In genomic region chr11:64835616-64836447, GRCh38 we compare ENCODE assay signal across 25 cellular contexts. TPM values are rescaled to one million over a fixed set of nuclear protein-coding genes. Genes with fewer than 3 reads are reported as not detected.
DNase-seq lines count a peak whose midpoint lies in the region; TF ChIP-seq lines count a peak whose summit lies in the region.
"Had no signal": no experiment of that assay in that cellular context is flagged by ENCODE, and none has a peak within 500 bp of the region (broad histone marks: within the 10 kb centered on the region; RNA-seq: fewer than 3 reads in every experiment).

No MANE protein-coding gene starts in this region.

- no peaks in the 10 kb centered on the region for H3K9me2 ChIP-seq in SK-N-SH

- peak overlapping the region; percentile 57 for H3K18ac ChIP-seq in neuronal stem cell (ENCODE audit: low read length)

- no peak overlapping the region for H3K9ac ChIP-seq in SK-N-SH
- peak overlapping the region; percentile 63 for H3K9ac ChIP-seq in neuronal stem cell (ENCODE audit: low read depth, low read length, poor library complexity)

- H2BK120ac ChIP-seq in neuronal stem cell (ENCODE audit: low read depth, low read length): no peak overlapping the region

- TF ChIP-seq RAD21 in SK-N-SH (IDR thresholded peaks at IDR 0.05; ENCODE audit: low read length): no peak

- H3K36me3 Mint-ChIP-seq in Calu3 (ENCODE audit: insufficient read depth, unreplicated experiment): peaks cover 24% of the 10 kb centered on the region
- H3K36me3 Mint-ChIP-seq in T-helper 2 cell treated with Interferon-gamma antibody and Interleukin-4, amounts not matched to agents 5 μg/mL and 100 μg/mL, for 36 hours (ENCODE audit: low read depth): no peaks in the 10 kb centered on the region
- H3K36me3 Mint-ChIP-seq: mesothelial cell of epicardium had no signal

- no peak overlapping the region for H2BK15ac ChIP-seq in neuronal stem cell (ENCODE audit: low read length)

- H2BK5ac ChIP-seq in neuronal stem cell (ENCODE audit: low read length): peak overlapping the region; percentile 39

- DNase-seq in Calu3 (no peak), SK-N-SH (no peak), neuronal stem cell (ENCODE audit: low spot score) (no peak), AG20443 (ENCODE audit: low spot score) (no peak), mesenteric fat pad (ENCODE audit: low spot score) (no peak)
- DNase-seq in T-helper 2 cell treated with Interferon-gamma antibody and Interleukin-4, amounts not matched to agents 5 μg/mL and 100 μg/mL, for 36 hours (ENCODE audit: low spot score): no peak
- no peak for DNase-seq in stimulated activated naive CD4-positive, alpha-beta T cell (lab: John Stamatoyannopoulos, UW)
- DNase-seq: activated CD4-positive, alpha-beta memory T cell treated with anti-CD3 and anti-CD28 coated beads, Interleukin-2, amount 10 ng/mL, durations not matched to agents 7 days and 5 days; activated naive CD4-positive, alpha-beta T cell treated with anti-CD3 and anti-CD28 coated beads for 36 hours; cerebellar nuclear complex; DMS79; dorsolateral prefrontal cortex; hippocampal formation; immature natural killer cell; NCI-H1092 treated with DMSO at 0.1 percent for 48 hours; NCI-H1694 treated with DMSO at 0.1 percent for 48 hours; sigmoid colon; stimulated activated CD4-positive, alpha-beta T cell treated with anti-CD3 and anti-CD28 coated beads, Interleukin-12 subunit alpha, Interleukin-12 subunit beta, amount 100 ng/mL, for 4 hours; stimulated activated CD4-positive, alpha-beta T cell treated with anti-CD3 and anti-CD28 coated beads, Interleukin-2, amount 100 ng/mL, for 48 hours; T-helper 2 cell; tibial artery had no signal

- H3K14ac ChIP-seq in neuronal stem cell (ENCODE audit: low read length): no peak overlapping the region

- CTCF ChIA-PET in Calu3 (lab: Charles Lee): interaction anchor here (1.3 to 1.9 kb wide), 3 partner anchors 8 to 57 kb away, joined by 3 to 7 read pairs (median 5); partner anchors contain the start of genes CDC42BPG and SF1
- CTCF ChIA-PET in SK-N-SH (lab: Yijun Ruan, JAX): interaction anchor here (2.9 to 3.9 kb wide), 3 partner anchors 8 to 59 kb away, joined by 12 to 21 read pairs (median 15); partner anchors contain the start of gene CDC42BPG

- H3K9me3 Mint-ChIP-seq in Calu3 (ENCODE audit: low read depth, unreplicated experiment): no peaks in the 10 kb centered on the region
- H3K9me3 Mint-ChIP-seq in T-helper 2 cell treated with Interferon-gamma antibody and Interleukin-4, amounts not matched to agents 5 μg/mL and 100 μg/mL, for 36 hours: no peaks in the 10 kb centered on the region
- H3K9me3 Mint-ChIP-seq: activated CD4-positive, alpha-beta memory T cell treated with anti-CD3 and anti-CD28 coated beads, Interleukin-2, amount 10 ng/mL, durations not matched to agents 7 days and 5 days; activated naive CD4-positive, alpha-beta T cell treated with anti-CD3 and anti-CD28 coated beads for 36 hours; immature natural killer cell; mesothelial cell of epicardium; naive thymus-derived CD4-positive, alpha-beta T cell had no signal

- peak overlapping the region; percentile 26 for H2AK5ac ChIP-seq in neuronal stem cell (ENCODE audit: low read depth, low read length)

- no peaks in the 10 kb centered on the region for H4K20me1 ChIP-seq in SK-N-SH (ENCODE audit: insufficient read depth)

- no peaks in the 10 kb centered on the region for H3F3A ChIP-seq in SK-N-SH (replicated peaks; ENCODE audit: insufficient read depth)

- WGBS in SK-N-SH (ENCODE audit: low lambda C conversion rate): 68% methylated on average over 7 of the region's 17 CpGs
- WGBS in esophagus, 2 donors: 69 to 72% methylated on average over 16 to 17 of the region's 17 CpGs
- WGBS in neuronal stem cell (ENCODE audit: extremely low coverage in 2 of 2, insufficient read length in 2 of 2, insufficient replicate concordance in 1 of 2), 2 donors: no CpG with 5 or more reads among the region's 17 CpGs

- H3K27ac Mint-ChIP-seq in Calu3 (ENCODE audit: unreplicated experiment): no peak overlapping the region
- no peak overlapping the region for H3K27ac Mint-ChIP-seq in T-helper 2 cell treated with Interferon-gamma antibody and Interleukin-4, amounts not matched to agents 5 μg/mL and 100 μg/mL, for 36 hours
- H3K27ac Mint-ChIP-seq: activated CD4-positive, alpha-beta memory T cell treated with anti-CD3 and anti-CD28 coated beads, Interleukin-2, amount 10 ng/mL, durations not matched to agents 7 days and 5 days; activated naive CD4-positive, alpha-beta T cell treated with anti-CD3 and anti-CD28 coated beads for 36 hours; mesothelial cell of epicardium; naive thymus-derived CD4-positive, alpha-beta T cell had no signal

- intact Hi-C loops in Calu3 (cut with micrococcal nuclease; ENCODE audit: unreplicated experiment): no loop called here

- H3K27me3 Mint-ChIP-seq in Calu3 (ENCODE audit: unreplicated experiment): no peaks in the 10 kb centered on the region
- H3K27me3 Mint-ChIP-seq in T-helper 2 cell treated with Interferon-gamma antibody and Interleukin-4, amounts not matched to agents 5 μg/mL and 100 μg/mL, for 36 hours (ENCODE audit: low read depth): no peaks in the 10 kb centered on the region
- H3K27me3 Mint-ChIP-seq: activated CD4-positive, alpha-beta memory T cell treated with anti-CD3 and anti-CD28 coated beads, Interleukin-2, amount 10 ng/mL, durations not matched to agents 7 days and 5 days; naive thymus-derived CD4-positive, alpha-beta T cell had no signal

- peaks cover 2% of the 10 kb centered on the region for H3K79me1 ChIP-seq in neuronal stem cell (ENCODE audit: low read depth, low read length)

- no peak overlapping the region for H3K27ac ChIP-seq in SK-N-SH (ENCODE audit: low read depth in 2 of 2, low read length in 1 of 2)
- H3K27ac ChIP-seq in esophagus (ENCODE audit: low read depth in 2 of 2, low read length in 1 of 2): peak overlapping the region; percentile 36 to 66
- no peak overlapping the region for H3K27ac ChIP-seq in neuronal stem cell (replicated peaks; ENCODE audit: low read length)
- H3K27ac ChIP-seq: dorsolateral prefrontal cortex, prostate gland, sigmoid colon, tibial artery had no signal

- H3K4me1 Mint-ChIP-seq in Calu3 (ENCODE audit: low read depth, unreplicated experiment): peaks cover 9% of the 10 kb centered on the region
- H3K4me1 Mint-ChIP-seq in T-helper 2 cell treated with Interferon-gamma antibody and Interleukin-4, amounts not matched to agents 5 μg/mL and 100 μg/mL, for 36 hours (ENCODE audit: low read depth): peaks cover 2% of the 10 kb centered on the region
- H3K4me1 Mint-ChIP-seq: mesothelial cell of epicardium; naive thymus-derived CD4-positive, alpha-beta T cell had no signal

- peaks cover 0 to 5% of the 10 kb centered on the region in 2 experiments; a peak in 1 of 4 replicates for H3K4me1 ChIP-seq in SK-N-SH (ENCODE audit: control insufficient read depth in 1 of 2, insufficient read depth in 2 of 2, low read depth in 1 of 2, low read length in 1 of 2)
- H3K4me1 ChIP-seq in esophagus (ENCODE audit: control insufficient read depth in 2 of 2, insufficient read depth in 2 of 2, low read length in 1 of 2): peaks cover 0 to 18% of the 10 kb centered on the region in 2 donors
- no peaks in the 10 kb centered on the region for H3K4me1 ChIP-seq in neuronal stem cell (ENCODE audit: control insufficient read depth in 2 of 2, insufficient read depth in 1 of 2, low read depth in 1 of 2, low read length in 2 of 2)
- H3K4me1 ChIP-seq: prostate gland, sigmoid colon had no signal

- H4K8ac ChIP-seq in neuronal stem cell (ENCODE audit: low read depth, low read length): no peak overlapping the region

- H2AFZ ChIP-seq in SK-N-SH (ENCODE audit: low read depth) (no peak overlapping the region), neuronal stem cell (ENCODE audit: low read length) (no peak overlapping the region)

- H3K36me3 ChIP-seq in SK-N-SH (replicated peaks in 1 of 2; ENCODE audit: control insufficient read depth in 1 of 2, insufficient read depth in 2 of 2, low read length in 1 of 2): no peaks in the 10 kb centered on the region
- peaks cover 6 to 83% of the 10 kb centered on the region in 2 donors for H3K36me3 ChIP-seq in esophagus (ENCODE audit: control insufficient read depth in 2 of 2, insufficient read depth in 2 of 2, low read length in 1 of 2)
- no peaks in the 10 kb centered on the region for H3K36me3 ChIP-seq in neuronal stem cell (replicated peaks in 1 of 2; ENCODE audit: control insufficient read depth in 2 of 2, insufficient read depth in 2 of 2, low read length in 2 of 2)
- H3K36me3 ChIP-seq: sigmoid colon had no signal

- no peak for TF ChIP-seq EP300 in SK-N-SH (IDR thresholded peaks at IDR 0.05; ENCODE audit: borderline replicate concordance in 1 of 2, low read depth in 1 of 2, low read length in 1 of 2)

- H2BK12ac ChIP-seq in neuronal stem cell (ENCODE audit: low read length): peak overlapping the region; percentile 41

- H3K9me3 ChIP-seq in SK-N-SH: no peaks in the 10 kb centered on the region
- H3K9me3 ChIP-seq in esophagus (ENCODE audit: control insufficient read depth in 2 of 2, insufficient read depth in 1 of 2, low read depth in 1 of 2, low read length in 1 of 2): no peaks in the 10 kb centered on the region
- H3K9me3 ChIP-seq in neuronal stem cell (replicated peaks in 1 of 2; ENCODE audit: control insufficient read depth in 2 of 2, insufficient read depth in 1 of 2, low read depth in 1 of 2, low read length in 2 of 2): no peaks in the 10 kb centered on the region
- H3K9me3 ChIP-seq: prostate gland, sigmoid colon, tibial artery had no signal

- H4K91ac ChIP-seq in neuronal stem cell (ENCODE audit: low read depth, low read length, poor library complexity): no peak overlapping the region

- peak overlapping the region; percentile 43 for H3K23ac ChIP-seq in neuronal stem cell (ENCODE audit: low read depth, low read length, poor library complexity)

- TF ChIP-seq CTCF in Calu3 (IDR thresholded peaks at IDR 0.05; ENCODE audit: unreplicated experiment) (no peak), SK-N-SH (IDR thresholded peaks at IDR 0.05) (no peak)

- POLR2A ChIA-PET in SK-N-SH (lab: Yijun Ruan, JAX): no interaction called here

- H3K4me2 ChIP-seq in SK-N-SH (peak overlapping the region; percentile 19; the same call in 1 of the 2 replicates), neuronal stem cell (ENCODE audit: insufficient read depth, low read length, poor library complexity, severe bottlenecking) (no peak overlapping the region)

- H3K4me3 Mint-ChIP-seq in Calu3 (ENCODE audit: low read depth, unreplicated experiment): peak overlapping the region; percentile 31
- no peak overlapping the region for H3K4me3 Mint-ChIP-seq in T-helper 2 cell treated with Interferon-gamma antibody and Interleukin-4, amounts not matched to agents 5 μg/mL and 100 μg/mL, for 36 hours
- H3K4me3 Mint-ChIP-seq: activated CD4-positive, alpha-beta memory T cell treated with anti-CD3 and anti-CD28 coated beads, Interleukin-2, amount 10 ng/mL, durations not matched to agents 7 days and 5 days; activated naive CD4-positive, alpha-beta T cell treated with anti-CD3 and anti-CD28 coated beads for 36 hours; immature natural killer cell; mesothelial cell of epicardium; naive thymus-derived CD4-positive, alpha-beta T cell had no signal

- BruUV-seq in Calu3 (replicated peaks; lab: Mats Ljungman, UMichigan): no TSS peak

- no peaks in the 10 kb centered on the region for H3K79me2 ChIP-seq in SK-N-SH (ENCODE audit: insufficient read depth)

- H3K4me3 ChIP-seq in SK-N-SH (ENCODE audit: low read depth in 2 of 2, low read length in 1 of 2) (no peak overlapping the region), esophagus (ENCODE audit: low read depth in 1 of 2, low read length in 2 of 2) (no peak overlapping the region), neuronal stem cell (ENCODE audit: low read length in 2 of 2) (no peak overlapping the region)
- H3K4me3 ChIP-seq: dorsolateral prefrontal cortex, prostate gland, sigmoid colon, tibial artery had no signal

- H3K27me3 ChIP-seq in SK-N-SH (ENCODE audit: insufficient read depth) (no peaks in the 10 kb centered on the region), esophagus (ENCODE audit: control insufficient read depth in 1 of 2, insufficient read depth in 2 of 2, low read length in 2 of 2) (no peaks in the 10 kb centered on the region), neuronal stem cell (ENCODE audit: control insufficient read depth in 3 of 3, insufficient read depth in 3 of 3, low read depth in 1 of 3, low read length in 3 of 3) (peaks cover 0 to 45% (median 0%) of the 10 kb centered on the region in 3 experiments)
- H3K27me3 ChIP-seq: dorsolateral prefrontal cortex, sigmoid colon, tibial artery had no signal

- H3K4ac ChIP-seq in neuronal stem cell (ENCODE audit: low read length): no peak overlapping the region

RNA-seq across cellular contexts. Expression of gene CDC42BPG, which starts 8.6 kb away (rescaled TPM):
- total RNA-seq in Calu3 (2022): 26.5 and 33.0 TPM in 2 replicates
- 0.33 and 0.42 TPM in 2 replicates for polyA plus RNA-seq in SK-N-SH (2012; rRNA removed)
- polyA plus RNA-seq in SK-N-SH (2012; cell fraction: cytosol; rRNA removed): 0.15 and 0.25 TPM in 2 replicates
- 1.00 and 1.3 TPM in 2 replicates for polyA plus RNA-seq in SK-N-SH (2012; cell fraction: nucleus; rRNA removed)
- polyA plus RNA-seq in esophagus: 10 to 100 TPM; 17.5 to 30.7 TPM
- polyA plus RNA-seq in neuronal stem cell (2013, experiment 1 of 2): 1.1 TPM
- polyA plus RNA-seq in neuronal stem cell (2013, experiment 2 of 2): 1.1 TPM
- 0.55 TPM for total RNA-seq in mesenteric fat pad

RNA-seq across cellular contexts. Expression of gene MEN1, which starts 25.5 kb away (rescaled TPM):
- 39.8 and 41.0 TPM in 2 replicates for total RNA-seq in Calu3 (2022)
- 40.7 and 52.9 TPM in 2 replicates for polyA plus RNA-seq in SK-N-SH (2012; rRNA removed)
- 17.3 and 26.9 TPM in 2 replicates for polyA plus RNA-seq in SK-N-SH (2012; cell fraction: cytosol; rRNA removed)
- polyA plus RNA-seq in SK-N-SH (2012; cell fraction: nucleus; rRNA removed): 101 and 105 TPM in 2 replicates
- polyA plus RNA-seq in esophagus: 10 to 100 TPM; 15.4 to 19.0 TPM
- 59.7 TPM for polyA plus RNA-seq in neuronal stem cell (2013, experiment 1 of 2)
- polyA plus RNA-seq in neuronal stem cell (2013, experiment 2 of 2): 59.7 TPM
- total RNA-seq in mesenteric fat pad: 18.5 TPM

RNA-seq across cellular contexts. Expression of gene MAP4K2, which starts 32.8 kb away (rescaled TPM):
- total RNA-seq in Calu3 (2022): 17.0 and 17.4 TPM in 2 replicates
- polyA plus RNA-seq in SK-N-SH (2012; rRNA removed): 17.4 and 20.0 TPM in 2 replicates
- polyA plus RNA-seq in SK-N-SH (2012; cell fraction: cytosol; rRNA removed): 6.5 and 10.8 TPM in 2 replicates
- polyA plus RNA-seq in SK-N-SH (2012; cell fraction: nucleus; rRNA removed): 52.1 and 63.7 TPM in 2 replicates
- polyA plus RNA-seq in esophagus: 1 to 10 TPM; 4.7 to 7.5 TPM
- 11.1 TPM for polyA plus RNA-seq in neuronal stem cell (2013, experiment 1 of 2)
- 11.6 TPM for polyA plus RNA-seq in neuronal stem cell (2013, experiment 2 of 2)
- 18.2 TPM for total RNA-seq in mesenteric fat pad

RNA-seq across cellular contexts. Expression of gene EHD1, which starts 42.6 kb away (rescaled TPM):
- total RNA-seq in Calu3 (2022) (92.8 and 101 TPM in 2 replicates), mesenteric fat pad (95.0 TPM)
- polyA plus RNA-seq in SK-N-SH (2012; rRNA removed) (57.6 and 93.3 TPM in 2 replicates), esophagus (10 to 100 TPM; 16.1 to 28.7 TPM)
- polyA plus RNA-seq in SK-N-SH (2012; cell fraction: cytosol; rRNA removed): 34.4 and 51.6 TPM in 2 replicates
- polyA plus RNA-seq in SK-N-SH (2012; cell fraction: nucleus; rRNA removed): 104 and 118 TPM in 2 replicates
- polyA plus RNA-seq in neuronal stem cell (2013, experiment 1 of 2): 24.4 TPM
- polyA plus RNA-seq in neuronal stem cell (2013, experiment 2 of 2): 23.3 TPM

RNA-seq across cellular contexts. Expression of gene SF1, which starts 57.5 kb away (rescaled TPM):
- total RNA-seq in Calu3 (2022) (312 and 319 TPM in 2 replicates), mesenteric fat pad (302 TPM)
- polyA plus RNA-seq in SK-N-SH (2012; rRNA removed) (59.4 and 66.3 TPM in 2 replicates), esophagus (10 to 100 TPM; 79.0 to 88.0 TPM)
- polyA plus RNA-seq in SK-N-SH (2012; cell fraction: cytosol; rRNA removed): 60.8 and 62.6 TPM in 2 replicates
- 316 TPM in 2 replicates for polyA plus RNA-seq in SK-N-SH (2012; cell fraction: nucleus; rRNA removed)
- polyA plus RNA-seq in neuronal stem cell (2013, experiment 1 of 2): 214 TPM
- polyA plus RNA-seq in neuronal stem cell (2013, experiment 2 of 2): 215 TPM

Comparison
In these comparisons a context has a peak if more than half of its experiments do, and no peak if none do; other contexts are left out.
1. H3K27ac ChIP-seq: peak in esophagus (2 of 2); none in SK-N-SH (0 of 2) and neuronal stem cell (single experiment).
2. RNA of gene CDC42BPG, which starts 8.6 kb away (total RNA-seq): 26.5 to 33.0 TPM in Calu3; 0.55 TPM in mesenteric fat pad (single experiment); every median in the first group is over 10 times any median in the second.